In genomic region chr5:139341689-139342422, GRCh38 we compare ENCODE assay signal across 8 cellular contexts. TPM values are rescaled to one million over a fixed set of nuclear protein-coding genes. Genes with fewer than 3 reads are reported as not detected.
DNase-seq lines count a peak whose midpoint lies in the region; ATAC-seq and TF ChIP-seq lines count a peak whose summit lies in the region.

A gene with protein sequence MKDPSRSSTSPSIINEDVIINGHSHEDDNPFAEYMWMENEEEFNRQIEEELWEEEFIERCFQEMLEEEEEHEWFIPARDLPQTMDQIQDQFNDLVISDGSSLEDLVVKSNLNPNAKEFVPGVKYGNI (plus strand): TSS chr5:139341854. CDS start chr5:139363785, 21,931 bp downstream.

- H3K36me3 ChIP-seq in DND-41 (ENCODE audit: insufficient read depth, low read length) (peaks cover 31% of the 10 kb centered on the region), KOPT-K1 (ENCODE audit: insufficient read depth, low read length) (peaks cover 15% of the 10 kb centered on the region), Peyer's patch (no peaks in the 10 kb centered on the region), esophagus muscularis mucosa (no peaks in the 10 kb centered on the region)

- no peaks in the 10 kb centered on the region for H3K9me3 ChIP-seq in DND-41 (ENCODE audit: insufficient read depth, low read length, severe bottlenecking)
- no peaks in the 10 kb centered on the region for H3K9me3 ChIP-seq in KOPT-K1 (ENCODE audit: insufficient read depth, low read length, poor library complexity, severe bottlenecking)
- H3K9me3 ChIP-seq in Peyer's patch: no peaks in the 10 kb centered on the region
- no peaks in the 10 kb centered on the region for H3K9me3 ChIP-seq in esophagus muscularis mucosa

- H3K4me2 ChIP-seq in DND-41 (ENCODE audit: insufficient read depth, low read length): peak within 1 kb of the TSS; percentile 95

- H3K79me2 ChIP-seq in DND-41 (ENCODE audit: insufficient read depth, low read length): peaks cover 56% of the 10 kb centered on the region

- no peak for TF ChIP-seq EP300 in esophagus muscularis mucosa (IDR thresholded peaks at IDR 0.05)

- 0% methylated on average over 23 of the region's 66 CpGs for WGBS in esophagus muscularis mucosa

- no peaks in the 10 kb centered on the region for H3K27me3 ChIP-seq in DND-41 (ENCODE audit: insufficient read depth, low read length, poor library complexity)
- H3K27me3 ChIP-seq in Peyer's patch: no peaks in the 10 kb centered on the region
- no peaks in the 10 kb centered on the region for H3K27me3 ChIP-seq in esophagus muscularis mucosa

- ATAC-seq in DND-41 (ENCODE audit: insufficient read depth, low read depth) (peak; percentile 79), GM21737 (IDR thresholded peaks at IDR 0.05; ENCODE audit: unreplicated experiment) (peak; percentile 94)

- TF ChIP-seq POLR2A in Peyer's patch (IDR thresholded peaks at IDR 0.05): peak; percentile 86 to 93
- peak; percentile 94 for TF ChIP-seq POLR2A in esophagus muscularis mucosa (IDR thresholded peaks at IDR 0.05; ENCODE audit: low read depth)

- H3K27ac ChIP-seq in DND-41 (ENCODE audit: low read length) (peak within 1 kb of the TSS; percentile 98), KOPT-K1 (ENCODE audit: low read depth, low read length, poor library complexity, severe bottlenecking) (peak within 1 kb of the TSS; percentile 79), Peyer's patch (peak within 1 kb of the TSS; percentile 94 to 99 (median 97)), esophagus muscularis mucosa (replicated peaks in 1 of 4) (peak within 1 kb of the TSS; percentile 98 to 99 (median 98))

- peaks cover 43% of the 10 kb centered on the region for H4K20me1 ChIP-seq in DND-41 (ENCODE audit: insufficient read depth, low read length)

- H2AFZ ChIP-seq in DND-41 (ENCODE audit: low read depth, low read length): peak within 1 kb of the TSS; percentile 81

- H3K4me3 ChIP-seq in DND-41 (ENCODE audit: low read depth in 1 of 2, low read length in 2 of 2) (peak within 1 kb of the TSS; percentile 39 to 92), Peyer's patch (peak within 1 kb of the TSS; percentile 66 to 89 (median 82)), esophagus muscularis mucosa (peak within 1 kb of the TSS; percentile 78 to 98 (median 97))

- peak within 1 kb of the TSS; percentile 93 for H3K9ac ChIP-seq in DND-41 (ENCODE audit: low read depth, low read length)

- peaks cover 44% of the 10 kb centered on the region for H3K4me1 ChIP-seq in DND-41 (ENCODE audit: insufficient read depth, low read length)
- peaks cover 0 to 27% (median 10%) of the 10 kb centered on the region in 4 donors for H3K4me1 ChIP-seq in Peyer's patch
- peaks cover 23 to 54% (median 48%) of the 10 kb centered on the region in 4 donors for H3K4me1 ChIP-seq in esophagus muscularis mucosa

- DNase-seq in DND-41 (peak; percentile 99), Peyer's patch (peak; percentile 97 to 99 (median 97)), esophagus muscularis mucosa (ENCODE audit: extremely low spot score) (peak; percentile 99), myocyte (ENCODE audit: low read depth) (peak; percentile 97)
- DNase-seq in activated T-cell treated with anti-CD3 and anti-CD28 coated beads, Interleukin-2, amount 50 U/mL, for 48 hours: peak; percentile 98
- peak; percentile 95 to 96 for DNase-seq in stimulated activated CD8-positive, alpha-beta memory T cell treated with anti-CD3 and anti-CD28 coated beads, Interleukin-7, amount 100 ng/mL, for 48 hours (ENCODE audit: extremely low read depth in 1 of 2, low read depth in 1 of 2)

- intact Hi-C loops in esophagus muscularis mucosa (cut with DNase I): loop anchor here (5.0 kb wide), 1 partner anchor 45 kb away; no protein-coding TSS in a partner anchor

- TF ChIP-seq CTCF in DND-41 (IDR thresholded peaks at IDR 0.05; ENCODE audit: borderline replicate concordance, extremely low read depth, low read length, poor library complexity, severe bottlenecking) (peak; percentile 93), Peyer's patch (IDR thresholded peaks at IDR 0.05) (peak; percentile 42 to 92 (median 83)), esophagus muscularis mucosa (IDR thresholded peaks at IDR 0.05) (peak; percentile 76 to 82 (median 79))

RNA-seq across cellular contexts. Expression of the gene that starts here (rescaled TPM):
- total RNA-seq in Peyer's patch (10 to 100 TPM; 24.3 to 77.6 (median 35.6) TPM), esophagus muscularis mucosa (100 to 1,000 TPM in 1 of 4 donors, 10 to 100 TPM in 3; 73.6 to 111 (median 97.0) TPM), myocyte (110 and 111 TPM in 2 replicates)
- 71.0 TPM for polyA plus RNA-seq in myocyte (2012)

Comparison
In these comparisons a context has a peak if more than half of its experiments do, and no peak if none do; other contexts are left out.
1. Peak in every context shown above with its lines: DNase-seq, ATAC-seq, H3K4me3 ChIP-seq and H3K27ac ChIP-seq.